14 cellular contexts compared by ENCODE assay signal in the genomic region with DNA sequence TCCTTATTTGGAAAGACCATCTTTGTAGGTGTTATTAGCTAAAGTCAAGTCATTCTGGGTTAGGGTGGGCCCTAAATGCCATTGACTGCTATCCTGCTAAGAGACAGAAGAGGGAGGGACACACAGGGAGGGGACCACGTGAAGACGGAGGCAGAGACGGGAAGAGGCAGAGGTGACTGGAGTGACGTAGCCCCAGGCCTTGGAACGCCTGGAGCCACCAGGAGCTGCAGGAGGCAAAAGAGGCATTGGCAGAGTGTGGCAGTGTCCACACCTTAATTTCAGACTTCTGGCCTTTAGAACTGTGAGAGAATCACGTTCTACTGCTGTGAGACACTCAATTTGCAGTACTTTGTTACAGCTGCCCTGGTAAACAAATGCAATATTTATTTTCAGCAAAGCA. TPM values are rescaled to one million over a fixed set of nuclear protein-coding genes. Genes with fewer than 3 reads are reported as not detected.
DNase-seq lines count a peak whose midpoint lies in the region; ATAC-seq and TF ChIP-seq lines count a peak whose summit lies in the region.
"Had no signal": no experiment of that assay in that cellular context is flagged by ENCODE, and none has a peak within 500 bp of the region (broad histone marks: within the 10 kb centered on the region; RNA-seq: fewer than 3 reads in every experiment).

No MANE protein-coding gene starts in this region.

- no peaks in the 10 kb centered on the region for H3K79me2 ChIP-seq in mammary epithelial cell (ENCODE audit: insufficient read depth, low read length)

- H3K4me2 ChIP-seq in mammary epithelial cell (ENCODE audit: insufficient read depth, low read depth, low read length), result no peak overlapping the region
- H3K4me2 ChIP-seq: BLaER1 had no signal

- H3K4me3 ChIP-seq in breast epithelium (no peak overlapping the region), mammary epithelial cell (replicated peaks in 1 of 3; ENCODE audit: insufficient read depth in 1 of 3, low read depth in 2 of 3, low read length in 3 of 3) (no peak overlapping the region), stomach (no peak overlapping the region), right atrium auricular region (no peak overlapping the region)
- H3K4me3 ChIP-seq: BLaER1, GM23248, K562 had no signal

- peak; percentile 51 for ATAC-seq in left lobe of liver
- ATAC-seq in HG02678 (IDR thresholded peaks at IDR 0.05; ENCODE audit: unreplicated experiment), result no peak
- ATAC-seq: K562 had no signal

- DNase-seq in breast epithelium (ENCODE audit: low spot score in 2 of 2) (no peak), mammary epithelial cell (no peak), left lobe of liver (ENCODE audit: low spot score) (no peak), stomach (no peak), right atrium auricular region (ENCODE audit: low spot score) (no peak)
- DNase-seq in activated CD4-positive, CD25-positive, alpha-beta regulatory T cell treated with anti-CD3 and anti-CD28 coated beads, Interleukin-2, amount 50 U/mL, for 72 hours, result no peak
- DNase-seq: CD4-positive, alpha-beta memory T cell; DMS79; GM23248; H7 had no signal

- intact Hi-C loops in breast epithelium (cut with DNase I; ENCODE audit: low total_unique reads) (no loop called here), mammary epithelial cell (cut with micrococcal nuclease) (no loop called here), stomach (cut with DNase I; ENCODE audit: low total_unique reads) (no loop called here)

- dilution Hi-C loops in mammary epithelial cell (cut with HindIII; ENCODE audit: low sequenced_read_pairs), result no loop called here

- TF ChIP-seq POLR2A in breast epithelium (IDR thresholded peaks at IDR 0.05) (no peak), stomach (IDR thresholded peaks at IDR 0.05) (no peak)

- H3K9me3 ChIP-seq in breast epithelium (no peaks in the 10 kb centered on the region), mammary epithelial cell (replicated peaks; ENCODE audit: insufficient read depth, low read length) (no peaks in the 10 kb centered on the region), stomach (no peaks in the 10 kb centered on the region), right atrium auricular region (no peaks in the 10 kb centered on the region)
- H3K9me3 ChIP-seq: BLaER1 had no signal

- no TSS peak for BruUV-seq in mammary epithelial cell (replicated peaks; lab: Mats Ljungman, UMichigan)

- H3K27ac ChIP-seq in breast epithelium, result peak overlapping the region; percentile 77 to 86
- no peak overlapping the region for H3K27ac ChIP-seq in mammary epithelial cell (ENCODE audit: insufficient read depth, low read depth, low read length)
- H3K27ac ChIP-seq in stomach, result peak overlapping the region in 3 of 5 donors; percentile 85 to 93 (median 86)
- no peak overlapping the region for H3K27ac ChIP-seq in right atrium auricular region
- H3K27ac ChIP-seq: BLaER1, GM23248 had no signal

- no peak overlapping the region for H2AFZ ChIP-seq in mammary epithelial cell (ENCODE audit: low read depth, low read length)
- H2AFZ ChIP-seq: GM23248 had no signal

- CTCF ChIA-PET in mammary epithelial cell (lab: Charles Lee; ENCODE audit: low non-redundant PET), result no interaction called here

- in situ Hi-C loops in mammary epithelial cell (cut with MboI; ENCODE audit: low sequenced_read_pairs in 2 of 2), result no loop called here

- no peaks in the 10 kb centered on the region for H3K36me3 ChIP-seq in breast epithelium
- peaks cover 3% of the 10 kb centered on the region for H3K36me3 ChIP-seq in mammary epithelial cell (ENCODE audit: insufficient read depth, low read length)
- H3K36me3 ChIP-seq in stomach, result peaks cover 5 to 59% (median 56%) of the 10 kb centered on the region in 4 donors
- peaks cover 33% of the 10 kb centered on the region for H3K36me3 ChIP-seq in right atrium auricular region

- TF ChIP-seq CTCF in breast epithelium (IDR thresholded peaks at IDR 0.05) (no peak), mammary epithelial cell (conservative IDR thresholded peaks at IDR 0.05 in 1 of 2, IDR thresholded peaks at IDR 0.05 in 1 of 2; ENCODE audit: extremely low read depth in 1 of 2, insufficient read depth in 1 of 2, low read depth in 1 of 2, low read length in 2 of 2) (no peak), stomach (IDR thresholded peaks at IDR 0.05) (no peak), right atrium auricular region (IDR thresholded peaks at IDR 0.05) (no peak)

- H3K4me1 ChIP-seq in breast epithelium (peaks cover 0 to 7% of the 10 kb centered on the region in 2 donors), mammary epithelial cell (ENCODE audit: insufficient read depth, low read length) (peaks cover 7% of the 10 kb centered on the region), stomach (peaks cover 6 to 21% (median 15%) of the 10 kb centered on the region in 4 donors), right atrium auricular region (no peaks in the 10 kb centered on the region)

- H3K27me3 ChIP-seq in breast epithelium, result no peaks in the 10 kb centered on the region
- H3K27me3 ChIP-seq in mammary epithelial cell (ENCODE audit: insufficient read depth, low read length), result no peaks in the 10 kb centered on the region
- H3K27me3 ChIP-seq in stomach, result no peaks in the 10 kb centered on the region
- no peaks in the 10 kb centered on the region for H3K27me3 ChIP-seq in right atrium auricular region
- H3K27me3 ChIP-seq: BLaER1 had no signal

- WGBS in mammary epithelial cell (ENCODE audit: low coverage, missing lambda C conversion rate), result 91% methylated on average over 6 of the region's 6 CpGs
- 82 to 90% (median 86%) methylated on average over 6 of the region's 6 CpGs for WGBS in stomach, 5 donors

- no peak overlapping the region for H3K9ac ChIP-seq in mammary epithelial cell (ENCODE audit: insufficient read depth, low read length)
- H3K9ac ChIP-seq: BLaER1, GM23248 had no signal

- TF ChIP-seq EP300 in stomach (IDR thresholded peaks at IDR 0.05), result no peak

- no peaks in the 10 kb centered on the region for H4K20me1 ChIP-seq in mammary epithelial cell (ENCODE audit: insufficient read depth, low read length)

RNA-seq across cellular contexts. Expression of gene AFMID, which starts 13.3 kb away (rescaled TPM):
- 10 to 100 TPM; 12.3 to 66.2 (median 65.2) TPM for total RNA-seq in breast epithelium
- total RNA-seq in mammary epithelial cell, result 10 to 100 TPM; 16.5 to 32.5 TPM
- 21.2 TPM for polyA plus RNA-seq in mammary epithelial cell
- polyA minus RNA-seq in mammary epithelial cell, result 59.7 TPM
- total RNA-seq in left lobe of liver, result 145 TPM
- 100 to 1,000 TPM in 3 of 5 donors, 10 to 100 TPM in 2; 29.6 to 189 (median 109) TPM for total RNA-seq in stomach
- polyA plus RNA-seq in stomach, result 10 to 100 TPM; 25.7 to 39.7 (median 27.2) TPM
- total RNA-seq in right atrium auricular region, result 10 to 100 TPM; 28.6 to 35.3 TPM

RNA-seq across cellular contexts. Expression of gene TK1, which starts 13.6 kb away (rescaled TPM):
- total RNA-seq in breast epithelium (1 to 10 TPM; 2.6 to 5.6 (median 3.7) TPM), mammary epithelial cell (10 to 100 TPM in 1 of 2 donors, 1 to 10 TPM in 1; 7.7 to 79.5 TPM), left lobe of liver (2.6 TPM), stomach (10 to 100 TPM in 4 of 5 donors, 1 to 10 TPM in 1; 4.5 to 35.6 (median 17.8) TPM), right atrium auricular region (1 to 10 TPM; 2.2 TPM)
- polyA plus RNA-seq in mammary epithelial cell (155 TPM), stomach (10 to 100 TPM in 2 of 3 donors, 1 to 10 TPM in 1; 8.7 to 38.1 (median 17.7) TPM)
- 121 TPM for polyA minus RNA-seq in mammary epithelial cell

RNA-seq across cellular contexts. Expression of gene BIRC5, which starts 13.6 kb away (rescaled TPM):
- total RNA-seq in breast epithelium (1 to 10 TPM in 1 of 3 donors, under 1 TPM in 2; 0.29 to 1.9 (median 0.33) TPM), mammary epithelial cell (10 to 100 TPM in 1 of 2 donors, under 1 TPM in 1; 0.83 to 44.8 TPM), left lobe of liver (0.88 TPM), stomach (10 to 100 TPM in 1 of 5 donors, 1 to 10 TPM in 3, not detected in 1; 3.9 to 10.5 (median 5.4) TPM), right atrium auricular region (1 to 10 TPM in 1 of 2 donors, not detected in 1; 3.7 TPM)
- polyA plus RNA-seq in mammary epithelial cell (52.0 TPM), stomach (10 to 100 TPM in 2 of 3 donors, 1 to 10 TPM in 1; 3.4 to 10.3 (median 10.1) TPM)
- 33.8 TPM for polyA minus RNA-seq in mammary epithelial cell

RNA-seq across cellular contexts. Expression of gene TMEM235, which starts 31.0 kb away (rescaled TPM):
- total RNA-seq in breast epithelium (not detected), mammary epithelial cell (not detected), left lobe of liver (not detected), stomach (not detected), right atrium auricular region (not detected)
- polyA plus RNA-seq in mammary epithelial cell (not detected), stomach (not detected)
- not detected for polyA minus RNA-seq in mammary epithelial cell
- total RNA-seq: A673; CD4-positive, alpha-beta memory T cell; GM23248; H7; K562 had no signal
- polyA plus RNA-seq: CD4-positive, alpha-beta memory T cell; GM23248; K562 had no signal

RNA-seq across cellular contexts. Expression of gene SYNGR2, which starts 32.1 kb away (rescaled TPM):
- 10 to 100 TPM; 37.8 to 69.5 (median 64.2) TPM for total RNA-seq in breast epithelium
- 10 to 100 TPM; 39.0 to 72.6 TPM for total RNA-seq in mammary epithelial cell
- polyA plus RNA-seq in mammary epithelial cell, result 48.7 TPM
- polyA minus RNA-seq in mammary epithelial cell, result 53.3 TPM
- 44.1 TPM for total RNA-seq in left lobe of liver
- total RNA-seq in stomach, result 100 to 1,000 TPM in 1 of 5 donors, 10 to 100 TPM in 4; 28.6 to 219 (median 44.9) TPM
- 100 to 1,000 TPM in 1 of 3 donors, 10 to 100 TPM in 2; 36.0 to 151 (median 71.7) TPM for polyA plus RNA-seq in stomach
- 100 to 1,000 TPM in 1 of 2 donors, 10 to 100 TPM in 1; 52.8 to 129 TPM for total RNA-seq in right atrium auricular region

Comparison
In these comparisons a context has a peak if more than half of its experiments do, and no peak if none do; other contexts are left out.
1. H3K27ac ChIP-seq: peak in breast epithelium (2 of 2) and stomach (3 of 5); none in mammary epithelial cell (single experiment) and right atrium auricular region (0 of 2).